ENCODE assay signal across 9 cellular contexts in genomic region chr15:89725064-89725463, GRCh38. TPM values are rescaled to one million over a fixed set of nuclear protein-coding genes. Genes with fewer than 3 reads are reported as not detected.
"Had no signal": no experiment of that assay in that cellular context is flagged by ENCODE, and none has a peak within 500 bp of the region (broad histone marks: within the 10 kb centered on the region; RNA-seq: fewer than 3 reads in every experiment).

No MANE protein-coding gene starts in this region.

- H3K4me3 ChIP-seq: GM12878 had no signal

- ATAC-seq: GM12878 had no signal

- DNase-seq: GDM1, GF-D8 had no signal

- FAIRE-seq: G401.6, GM12878, GM12891, GM12892, GM18507, GM19239 had no signal

RNA-seq across cellular contexts. Expression of gene MESP1, which starts 26.0 kb away (rescaled TPM):
- total RNA-seq: G401 had no signal

RNA-seq across cellular contexts. Expression of gene WDR93, which starts 34.5 kb away (rescaled TPM):
- total RNA-seq: GM12878 had no signal
- polyA plus RNA-seq: GM12878 had no signal

RNA-seq across cellular contexts. Expression of gene MESP2, which starts 51.1 kb away (rescaled TPM):
- total RNA-seq: G401, GM12878 had no signal
